28 cellular contexts compared by ENCODE assay signal in genomic region chr22:50048066-50048765, GRCh38. TPM values are rescaled to one million over a fixed set of nuclear protein-coding genes. Genes with fewer than 3 reads are reported as not detected.
"Had no signal": no experiment of that assay in that cellular context is flagged by ENCODE, and none has a peak within 500 bp of the region (broad histone marks: within the 10 kb centered on the region; RNA-seq: fewer than 3 reads in every experiment).

No MANE protein-coding gene starts in this region.

- H3K27me3 ChIP-seq: ascending aorta, body of pancreas had no signal

- H3K36me3 ChIP-seq: adrenal gland, ascending aorta, WERI-Rb-1 had no signal

- H3K4me3 ChIP-seq: adrenal gland, ascending aorta, body of pancreas had no signal

- H3K4me1 ChIP-seq: adrenal gland, ascending aorta, body of pancreas had no signal

- H3K4me2 ChIP-seq: SK-N-SH had no signal

- ATAC-seq: activated CD4-positive, alpha-beta T cell treated with anti-CD3 and anti-CD28 coated beads for 36 hours; activated CD8-positive, alpha-beta T cell treated with anti-CD3 and anti-CD28 coated beads for 36 hours; activated T-cell treated with anti-CD3 and anti-CD28 coated beads, Interleukin-2, amount 50 U/mL, for 72 hours; body of pancreas; Panc1; Right ventricle myocardium inferior had no signal

- H3K27ac ChIP-seq: adrenal gland, ascending aorta, body of pancreas, WERI-Rb-1 had no signal

- H3K9me3 ChIP-seq: adrenal gland, ascending aorta, body of pancreas, SK-N-SH had no signal

- DNase-seq: activated CD4-positive, alpha-beta T cell treated with anti-CD3 and anti-CD28 coated beads for 36 hours; activated CD8-positive, alpha-beta memory T cell treated with anti-CD3 and anti-CD28 coated beads, Interleukin-2, amount 50 U/mL, for 4 hours; activated CD8-positive, alpha-beta T cell treated with anti-CD3 and anti-CD28 coated beads for 36 hours; activated gamma-delta T cell treated with Interleukin-2 at 50 U/mL for 16 hours; activated naive CD4-positive, alpha-beta T cell treated with anti-CD3 and anti-CD28 coated beads, Interleukin-2, amount 10 ng/mL, durations not matched to agents 7 days and 5 days; activated naive CD8-positive, alpha-beta T cell treated with anti-CD3 and anti-CD28 coated beads, Interleukin-2, amount 10 ng/mL, durations not matched to agents 7 days and 5 days; activated T-cell treated with anti-CD3 and anti-CD28 coated beads, Interleukin-2, amount 50 U/mL, for 72 hours; adrenal gland; body of pancreas; NCI-H1105 treated with DMSO at 0.1 percent for 48 hours; NCI-H146; NCI-H187 treated with DMSO at 0.1 percent for 48 hours; NCI-H2081 treated with DMSO at 0.1 percent for 48 hours; NCI-H526 treated with DMSO at 0.1 percent for 48 hours; NCI-H82; NK-92 treated with Interleukin-12 subunit alpha and Interleukin-12 subunit beta, amount 100 ng/mL, for 24 hours; OCI-M1; RPMI8226; T-helper 1 cell; WERI-Rb-1 had no signal

RNA-seq across cellular contexts. Expression of gene TTLL8, which starts 9.9 kb away (rescaled TPM):
- total RNA-seq: activated CD4-positive, alpha-beta T cell treated with anti-CD3 and anti-CD28 coated beads for 36 hours; activated CD8-positive, alpha-beta T cell treated with anti-CD3 and anti-CD28 coated beads for 36 hours; activated naive CD8-positive, alpha-beta T cell treated with anti-CD3 and anti-CD28 coated beads, Interleukin-2, amount 10 ng/mL, durations not matched to agents 7 days and 5 days; activated T-cell treated with anti-CD3 and anti-CD28 coated beads, Interleukin-2, amount 50 U/mL, for 72 hours; activated T-helper 2 cell treated with anti-CD3 and anti-CD28 coated beads, Interferon-gamma antibody, Interleukin-2, Interleukin-4, amounts not matched to agents 10 μg/mL and 5 μg/mL and 100 μg/mL, durations not matched to agents 14 hours and 24 hours and 36 hours; adrenal gland; ascending aorta; body of pancreas; bronchial epithelial cell; NCI-H460; Right ventricle myocardium inferior; T-helper 2 cell treated with Interferon-gamma antibody and Interleukin-4, amounts not matched to agents 100 ng/mL and 5 ng/mL, for 36 hours had no signal
- polyA plus RNA-seq: adrenal gland, SK-N-SH had no signal

RNA-seq across cellular contexts. Expression of gene IL17REL, which starts 35.7 kb away (rescaled TPM):
- total RNA-seq: activated naive CD8-positive, alpha-beta T cell treated with anti-CD3 and anti-CD28 coated beads, Interleukin-2, amount 10 ng/mL, durations not matched to agents 7 days and 5 days; activated T-helper 2 cell treated with anti-CD3 and anti-CD28 coated beads, Interferon-gamma antibody, Interleukin-2, Interleukin-4, amounts not matched to agents 10 μg/mL and 5 μg/mL and 100 μg/mL, durations not matched to agents 14 hours and 24 hours and 36 hours; adrenal gland; ascending aorta; body of pancreas; bronchial epithelial cell; NCI-H460; Right ventricle myocardium inferior; T-helper 2 cell treated with Interferon-gamma antibody and Interleukin-4, amounts not matched to agents 100 ng/mL and 5 ng/mL, for 36 hours had no signal
- polyA plus RNA-seq: adrenal gland, SK-N-SH had no signal

RNA-seq across cellular contexts. Expression of gene MLC1, which starts 37.0 kb away (rescaled TPM):
- total RNA-seq: activated CD4-positive, alpha-beta T cell treated with anti-CD3 and anti-CD28 coated beads for 36 hours; activated T-helper 2 cell treated with anti-CD3 and anti-CD28 coated beads, Interferon-gamma antibody, Interleukin-2, Interleukin-4, amounts not matched to agents 10 μg/mL and 5 μg/mL and 100 μg/mL, durations not matched to agents 14 hours and 24 hours and 36 hours; adrenal gland; body of pancreas; bronchial epithelial cell; NCI-H460 had no signal
- polyA plus RNA-seq: SK-N-SH had no signal

RNA-seq across cellular contexts. Expression of gene MOV10L1, which starts 41.6 kb away (rescaled TPM):
- total RNA-seq: activated naive CD8-positive, alpha-beta T cell treated with anti-CD3 and anti-CD28 coated beads, Interleukin-2, amount 10 ng/mL, durations not matched to agents 7 days and 5 days; ascending aorta; Right ventricle myocardium inferior; T-helper 2 cell treated with Interferon-gamma antibody and Interleukin-4, amounts not matched to agents 100 ng/mL and 5 ng/mL, for 36 hours had no signal
